20 cellular contexts compared by ENCODE assay signal in genomic region chr13:100664171-100664900, GRCh38. TPM values are rescaled to one million over a fixed set of nuclear protein-coding genes. Genes with fewer than 3 reads are reported as not detected.
DNase-seq lines count a peak whose midpoint lies in the region; ATAC-seq, FAIRE-seq and TF ChIP-seq lines count a peak whose summit lies in the region.
"Had no signal": no experiment of that assay in that cellular context is flagged by ENCODE, and none has a peak within 500 bp of the region (broad histone marks: within the 10 kb centered on the region; RNA-seq: fewer than 3 reads in every experiment).

No MANE protein-coding gene starts in this region.

- no peak overlapping the region for H4K5ac ChIP-seq in H1 (ENCODE audit: insufficient read length, low read depth, low read length)

- no peak overlapping the region for H3K4me3 ChIP-seq in H1 (ENCODE audit: extremely low read depth in 1 of 4, insufficient read depth in 2 of 4, low read depth in 3 of 4, low read length in 4 of 4)
- H3K4me3 ChIP-seq in upper lobe of left lung: no peak overlapping the region
- H3K4me3 ChIP-seq in mesenchymal stem cell (ENCODE audit: insufficient read depth in 1 of 2, low read depth in 1 of 2, low read length in 2 of 2): no peak overlapping the region
- H3K4me3 ChIP-seq: A549, HAP-1 had no signal

- H3K36me3 Mint-ChIP-seq in activated CD4-positive, alpha-beta T cell treated with anti-CD3 and anti-CD28 coated beads, Interleukin-2, amount 10 ng/mL, durations not matched to agents 24 days and 14 days (ENCODE audit: low read depth): peaks cover 69% of the 10 kb centered on the region
- H3K36me3 Mint-ChIP-seq in activated CD4-positive, alpha-beta T cell treated with anti-CD3 and anti-CD28 coated beads, Interleukin-2, amount 10 ng/mL, durations not matched to agents 7 days and 5 days (ENCODE audit: low read depth): peaks cover 73% of the 10 kb centered on the region
- peaks cover 64% of the 10 kb centered on the region for H3K36me3 Mint-ChIP-seq in osteocyte (ENCODE audit: unreplicated experiment)

- no peaks in the 10 kb centered on the region for H3K27me3 Mint-ChIP-seq in activated CD4-positive, alpha-beta T cell treated with anti-CD3 and anti-CD28 coated beads, Interleukin-2, amount 10 ng/mL, durations not matched to agents 24 days and 14 days
- no peaks in the 10 kb centered on the region for H3K27me3 Mint-ChIP-seq in activated CD4-positive, alpha-beta T cell treated with anti-CD3 and anti-CD28 coated beads, Interleukin-2, amount 10 ng/mL, durations not matched to agents 7 days and 5 days
- H3K27me3 Mint-ChIP-seq in osteocyte (ENCODE audit: unreplicated experiment): no peaks in the 10 kb centered on the region
- H3K27me3 Mint-ChIP-seq: CD4-positive, alpha-beta memory T cell; IgD-negative memory B cell had no signal

- H3K23ac ChIP-seq in H1 (ENCODE audit: insufficient read length) (no peak overlapping the region), mesenchymal stem cell (ENCODE audit: low read length in 2 of 2) (no peak overlapping the region)

- H3K27ac ChIP-seq in H1 (ENCODE audit: low read depth, low read length): no peak overlapping the region
- no peak overlapping the region for H3K27ac ChIP-seq in upper lobe of left lung
- no peak overlapping the region for H3K27ac ChIP-seq in mesenchymal stem cell (ENCODE audit: low read length, poor library complexity, severe bottlenecking)
- H3K27ac ChIP-seq: 22Rv1, A549, C4-2B had no signal

- no peak for TF ChIP-seq RAD21 in H1 (IDR thresholded peaks at IDR 0.05 in 1 of 2, conservative IDR thresholded peaks at IDR 0.05 in 1 of 2; ENCODE audit: low read depth in 2 of 2, low read length in 2 of 2)

- no peaks in the 10 kb centered on the region for H3K23me2 ChIP-seq in H1 (ENCODE audit: low read depth, low read length)

- no peaks in the 10 kb centered on the region for H3K79me2 ChIP-seq in H1 (ENCODE audit: control insufficient read depth in 1 of 2, insufficient read depth in 2 of 2, low read length in 2 of 2)

- H3K9me3 ChIP-seq in H1 (ENCODE audit: insufficient read depth in 2 of 2, low read depth in 1 of 2, low read length in 1 of 2): no peaks in the 10 kb centered on the region
- no peaks in the 10 kb centered on the region for H3K9me3 ChIP-seq in upper lobe of left lung
- no peaks in the 10 kb centered on the region for H3K9me3 ChIP-seq in mesenchymal stem cell (ENCODE audit: control insufficient read depth, low read length)
- H3K9me3 ChIP-seq: A549, HAP-1 had no signal

- H3K4me1 ChIP-seq in H1 (replicated peaks in 1 of 4; ENCODE audit: control insufficient read depth in 3 of 4, insufficient read depth in 4 of 4, low read length in 3 of 4): peaks cover 0 to 4% (median 2%) of the 10 kb centered on the region in 4 experiments; a peak in 3 of 7 replicates
- H3K4me1 ChIP-seq in upper lobe of left lung: no peaks in the 10 kb centered on the region
- H3K4me1 ChIP-seq in mesenchymal stem cell (ENCODE audit: control insufficient read depth, insufficient read depth, low read depth, low read length): no peaks in the 10 kb centered on the region
- H3K4me1 ChIP-seq: A549, HAP-1 had no signal

- no peak for ATAC-seq in upper lobe of left lung (ENCODE audit: low FRiP score in 2 of 2)
- no peak for ATAC-seq in GM21447 (IDR thresholded peaks at IDR 0.05; ENCODE audit: unreplicated experiment)
- ATAC-seq: A549, HepG2 had no signal

- no peak overlapping the region for H3K4ac ChIP-seq in H1 (replicated peaks; ENCODE audit: insufficient read length, low read depth, low read length)
- H3K4ac ChIP-seq in mesenchymal stem cell (ENCODE audit: low read depth in 1 of 2, low read length in 2 of 2): no peak overlapping the region

- POLR2A ChIA-PET in activated CD4-positive, alpha-beta T cell treated with anti-CD3 and anti-CD28 coated beads, Interleukin-2, amount 10 ng/mL, durations not matched to agents 7 days and 5 days (lab: Charles Lee): interaction anchor here (0.6 kb wide), 1 partner anchor 1361 kb away, joined by 3 read pairs; no protein-coding TSS in a partner anchor
- POLR2A ChIA-PET in H1 (lab: Charles Lee; ENCODE audit: partially characterized antibody): interaction anchor here (1.6 kb wide), 1 partner anchor 10 kb away, joined by 4 read pairs; the partner anchor contains the start of gene TMTC4

- H4K20me1 ChIP-seq in H1 (replicated peaks in 1 of 2; ENCODE audit: control insufficient read depth in 1 of 2, insufficient read depth in 2 of 2, low read length in 2 of 2): peaks cover 0 to 3% of the 10 kb centered on the region in 2 experiments

- H4K91ac ChIP-seq in H1 (replicated peaks; ENCODE audit: insufficient read length, low read length) (no peak overlapping the region), mesenchymal stem cell (ENCODE audit: low read length) (no peak overlapping the region)

- H2BK120ac ChIP-seq in H1 (replicated peaks; ENCODE audit: low read depth, low read length) (no peak overlapping the region), mesenchymal stem cell (ENCODE audit: low read depth, low read length) (no peak overlapping the region)

- H2BK12ac ChIP-seq in H1 (ENCODE audit: low read depth, low read length): no peak overlapping the region
- H2BK12ac ChIP-seq in mesenchymal stem cell (ENCODE audit: low read length in 2 of 2): no peak overlapping the region

- DNase-seq in activated CD4-positive, alpha-beta T cell treated with anti-CD3 and anti-CD28 coated beads, Interleukin-2, amount 10 ng/mL, durations not matched to agents 24 days and 14 days: no peak
- no peak for DNase-seq in activated CD4-positive, alpha-beta T cell treated with anti-CD3 and anti-CD28 coated beads, Interleukin-2, amount 10 ng/mL, durations not matched to agents 7 days and 5 days
- no peak for DNase-seq in H1 (ENCODE audit: low read depth in 1 of 2, low spot score in 2 of 2)
- peak; percentile 65 for DNase-seq in osteocyte (ENCODE audit: extremely low spot score, unreplicated experiment)
- no peak for DNase-seq in upper lobe of left lung
- DNase-seq in mesenchymal stem cell: no peak
- DNase-seq: AML-193; CD4-positive, alpha-beta memory T cell; DMS153; DMS79; GDM1 had no signal

- H4K8ac ChIP-seq in H1 (ENCODE audit: extremely low read depth, insufficient read depth, low read length): peak overlapping the region; percentile 80; the same call in 1 of the 2 replicates
- H4K8ac ChIP-seq in mesenchymal stem cell (ENCODE audit: low read length): no peak overlapping the region

- H2AK5ac ChIP-seq in H1 (ENCODE audit: low read depth, low read length) (no peak overlapping the region), mesenchymal stem cell (ENCODE audit: low read length, severe bottlenecking) (no peak overlapping the region)

- H3K18ac ChIP-seq in H1 (ENCODE audit: extremely low read depth, low read length) (no peak overlapping the region), mesenchymal stem cell (ENCODE audit: low read depth in 1 of 2, low read length in 2 of 2) (no peak overlapping the region)

- H3K4me3 Mint-ChIP-seq in activated CD4-positive, alpha-beta T cell treated with anti-CD3 and anti-CD28 coated beads, Interleukin-2, amount 10 ng/mL, durations not matched to agents 24 days and 14 days: no peak overlapping the region
- no peak overlapping the region for H3K4me3 Mint-ChIP-seq in activated CD4-positive, alpha-beta T cell treated with anti-CD3 and anti-CD28 coated beads, Interleukin-2, amount 10 ng/mL, durations not matched to agents 7 days and 5 days
- H3K4me3 Mint-ChIP-seq in osteocyte (ENCODE audit: unreplicated experiment): no peak overlapping the region
- H3K4me3 Mint-ChIP-seq: IgD-negative memory B cell had no signal

- intact Hi-C loops in activated CD4-positive, alpha-beta T cell treated with anti-CD3 and anti-CD28 coated beads, Interleukin-2, amount 10 ng/mL, durations not matched to agents 24 days and 14 days (cut with micrococcal nuclease): no loop called here

- peak overlapping the region; percentile 51 for H3K27ac Mint-ChIP-seq in activated CD4-positive, alpha-beta T cell treated with anti-CD3 and anti-CD28 coated beads, Interleukin-2, amount 10 ng/mL, durations not matched to agents 24 days and 14 days
- H3K27ac Mint-ChIP-seq in activated CD4-positive, alpha-beta T cell treated with anti-CD3 and anti-CD28 coated beads, Interleukin-2, amount 10 ng/mL, durations not matched to agents 7 days and 5 days: no peak overlapping the region
- no peak overlapping the region for H3K27ac Mint-ChIP-seq in osteocyte (ENCODE audit: unreplicated experiment)
- H3K27ac Mint-ChIP-seq: IgD-negative memory B cell had no signal

- peaks cover 9% of the 10 kb centered on the region for H3K4me1 Mint-ChIP-seq in activated CD4-positive, alpha-beta T cell treated with anti-CD3 and anti-CD28 coated beads, Interleukin-2, amount 10 ng/mL, durations not matched to agents 24 days and 14 days
- H3K4me1 Mint-ChIP-seq in activated CD4-positive, alpha-beta T cell treated with anti-CD3 and anti-CD28 coated beads, Interleukin-2, amount 10 ng/mL, durations not matched to agents 7 days and 5 days: peaks cover 18% of the 10 kb centered on the region
- no peaks in the 10 kb centered on the region for H3K4me1 Mint-ChIP-seq in osteocyte (ENCODE audit: unreplicated experiment)

- H3K14ac ChIP-seq in H1 (ENCODE audit: insufficient read length) (no peak overlapping the region), mesenchymal stem cell (ENCODE audit: low read length in 2 of 2) (no peak overlapping the region)

- H3K27me3 ChIP-seq in H1 (replicated peaks in 1 of 4; ENCODE audit: control insufficient read depth in 3 of 4, extremely low read depth in 1 of 4, insufficient read depth in 3 of 4, low read length in 3 of 4) (no peaks in the 10 kb centered on the region), upper lobe of left lung (no peaks in the 10 kb centered on the region), mesenchymal stem cell (ENCODE audit: control insufficient read depth in 1 of 2, insufficient read depth in 1 of 2, low read length in 2 of 2) (no peaks in the 10 kb centered on the region)

- no peaks in the 10 kb centered on the region for H3K9me3 Mint-ChIP-seq in activated CD4-positive, alpha-beta T cell treated with anti-CD3 and anti-CD28 coated beads, Interleukin-2, amount 10 ng/mL, durations not matched to agents 24 days and 14 days
- no peaks in the 10 kb centered on the region for H3K9me3 Mint-ChIP-seq in activated CD4-positive, alpha-beta T cell treated with anti-CD3 and anti-CD28 coated beads, Interleukin-2, amount 10 ng/mL, durations not matched to agents 7 days and 5 days
- no peaks in the 10 kb centered on the region for H3K9me3 Mint-ChIP-seq in osteocyte (ENCODE audit: unreplicated experiment)
- H3K9me3 Mint-ChIP-seq: IgD-negative memory B cell had no signal

- H3K4me2 ChIP-seq in H1 (ENCODE audit: insufficient read depth in 1 of 2, low read depth in 2 of 2, low read length in 2 of 2) (no peak overlapping the region), mesenchymal stem cell (ENCODE audit: low read length, poor library complexity, severe bottlenecking) (no peak overlapping the region)
- H3K4me2 ChIP-seq: A549 had no signal

- no peak overlapping the region for H2AFZ ChIP-seq in H1 (ENCODE audit: low read length)
- no peak overlapping the region for H2AFZ ChIP-seq in mesenchymal stem cell (ENCODE audit: low read depth, low read length)

- no peak overlapping the region for H3K56ac ChIP-seq in H1 (replicated peaks; ENCODE audit: insufficient read length, low read depth, low read length)

- H2BK20ac ChIP-seq in H1 (ENCODE audit: low read length): no peak overlapping the region

- H3K36me3 ChIP-seq in H1 (ENCODE audit: control insufficient read depth in 2 of 4, insufficient read depth in 4 of 4, low read length in 3 of 4): peaks cover 5 to 74% (median 43%) of the 10 kb centered on the region in 4 experiments; a peak in 7 of 8 replicates
- peaks cover 0 to 75% (median 27%) of the 10 kb centered on the region in 4 donors for H3K36me3 ChIP-seq in upper lobe of left lung
- H3K36me3 ChIP-seq in mesenchymal stem cell (ENCODE audit: control insufficient read depth in 1 of 2, insufficient read depth in 2 of 2, low read depth in 1 of 2, low read length in 2 of 2): peaks cover 48 to 87% of the 10 kb centered on the region in 2 experiments

- no peaks in the 10 kb centered on the region for H3K79me1 ChIP-seq in H1 (ENCODE audit: low read depth, low read length)
- H3K79me1 ChIP-seq in mesenchymal stem cell (replicated peaks; ENCODE audit: low read length, poor library complexity, severe bottlenecking): peaks cover 12% of the 10 kb centered on the region

- WGBS in H1 (ENCODE audit: extremely low coverage in 1 of 2, insufficient coverage in 1 of 2, insufficient read length in 1 of 2, insufficient replicate concordance in 2 of 2, low coverage in 1 of 2, low lambda C conversion rate in 2 of 2, missing lambda C conversion rate in 1 of 2), 2 experiments: 93% methylated on average over 10 of the region's 10 CpGs; no CpG with 5 or more reads in 1 of the 2 experiments
- WGBS in upper lobe of left lung, 2 donors: 98 to 99% methylated on average over 6 to 9 of the region's 10 CpGs
- 98% methylated on average over 10 of the region's 10 CpGs for WGBS in mesenchymal stem cell

- TF ChIP-seq POLR2A in H1 (IDR thresholded peaks at IDR 0.05; ENCODE audit: control extremely low read depth in 1 of 2, low read depth in 2 of 2, low read length in 2 of 2): no peak
- TF ChIP-seq POLR2A in upper lobe of left lung (IDR thresholded peaks at IDR 0.05): no peak

- H2BK15ac ChIP-seq in H1 (ENCODE audit: low read length) (no peak overlapping the region), mesenchymal stem cell (ENCODE audit: low read depth, poor library complexity, severe bottlenecking) (no peak overlapping the region)

- no peak for FAIRE-seq in H1 (lab: Jason Lieb, UNC)
- FAIRE-seq: A549, GM12892, GM18507, HepG2 had no signal

- CTCF ChIA-PET in activated CD4-positive, alpha-beta T cell treated with anti-CD3 and anti-CD28 coated beads, Interleukin-2, amount 10 ng/mL, durations not matched to agents 7 days and 5 days (lab: Charles Lee): interaction anchor here (0.9 to 1.4 kb wide), 3 partner anchors 8 to 86 kb away, joined by 3 read pairs; no protein-coding TSS in a partner anchor
- CTCF ChIA-PET in H1 (lab: Charles Lee; ENCODE audit: partially characterized antibody): interaction anchor here (0.9 to 2.0 kb wide), 7 partner anchors 10 to 463 kb away, joined by 3 to 8 read pairs (median 3); partner anchors contain the start of gene TMTC4

- TF ChIP-seq CTCF in H1 (IDR thresholded peaks at IDR 0.05; ENCODE audit: control extremely low read depth in 1 of 3, insufficient read depth in 1 of 3, low read depth in 1 of 3, low read length in 3 of 3): no peak
- TF ChIP-seq CTCF in osteocyte (IDR thresholded peaks at IDR 0.05): no peak
- TF ChIP-seq CTCF in upper lobe of left lung (IDR thresholded peaks at IDR 0.05): no peak

- TF ChIP-seq EP300 in H1 (IDR thresholded peaks at IDR 0.05; ENCODE audit: borderline replicate concordance in 1 of 2, low read depth in 2 of 2, low read length in 2 of 2) (no peak), upper lobe of left lung (IDR thresholded peaks at IDR 0.05) (no peak)

- H3K9ac ChIP-seq in H1 (replicated peaks in 1 of 4; ENCODE audit: extremely low read depth in 1 of 4, low read depth in 3 of 4, low read length in 3 of 4) (no peak overlapping the region), mesenchymal stem cell (ENCODE audit: low read length) (no peak overlapping the region)

- H2BK5ac ChIP-seq in H1 (ENCODE audit: low read depth, low read length) (no peak overlapping the region), mesenchymal stem cell (ENCODE audit: low read depth, low read length, poor library complexity, severe bottlenecking) (no peak overlapping the region)

RNA-seq across cellular contexts. Expression of gene TMTC4, which starts 10.3 kb away (rescaled TPM):
- 22.5 and 25.3 TPM in 2 replicates for total RNA-seq in activated CD4-positive, alpha-beta T cell treated with anti-CD3 and anti-CD28 coated beads, Interleukin-2, amount 10 ng/mL, durations not matched to agents 24 days and 14 days
- 10 to 100 TPM; 27.1 to 28.4 TPM for total RNA-seq in activated CD4-positive, alpha-beta T cell treated with anti-CD3 and anti-CD28 coated beads, Interleukin-2, amount 10 ng/mL, durations not matched to agents 7 days and 5 days
- total RNA-seq in H1 (2021; fragmentation: NEBNext Ultra II Directional; extraction: Animal tissue kit (Norgen Biotek cat#: 25700)): 42.0 and 42.6 TPM in 2 replicates
- 26.3 and 31.4 TPM in 2 replicates for polyA plus RNA-seq in H1 (2011; rRNA removed)
- polyA plus RNA-seq in H1 (2011; cell fraction: cytosol; rRNA removed): 33.8 TPM
- 86.9 TPM for polyA plus RNA-seq in H1 (2011; cell fraction: nucleus; rRNA removed)
- polyA plus RNA-seq in H1 (2012, experiment 1 of 2): 28.7 to 34.2 TPM (median 31.4 TPM) in 4 replicates
- polyA plus RNA-seq in H1 (2012, experiment 2 of 2): 10.3 TPM
- polyA plus RNA-seq in H1 (2013, experiment 1 of 2): 34.2 TPM
- 35.9 TPM for polyA plus RNA-seq in H1 (2013, experiment 2 of 2)
- 41.0 and 43.9 TPM in 2 replicates for polyA minus RNA-seq in H1 (2011; rRNA and poly(A)+ RNA removed)
- polyA minus RNA-seq in H1 (2011; cell fraction: cytosol; rRNA and poly(A)+ RNA removed): 16.1 TPM
- 56.5 TPM for polyA minus RNA-seq in H1 (2011; cell fraction: nucleus; rRNA and poly(A)+ RNA removed)
- total RNA-seq in osteocyte (20.6 and 21.0 TPM in 2 replicates), upper lobe of left lung (10 to 100 TPM; 11.4 to 17.8 (median 14.5) TPM)
- polyA plus RNA-seq in mesenchymal stem cell (2013, experiment 1 of 2): 5.4 TPM
- 5.0 TPM for polyA plus RNA-seq in mesenchymal stem cell (2013, experiment 2 of 2)
